Comparison of ENCODE assay signal across 23 cellular contexts in genomic region chr21:38894899-38895298, GRCh38.
DNase-seq lines count a peak whose midpoint lies in the region; ATAC-seq and TF ChIP-seq lines count a peak whose summit lies in the region.
"Had no signal": no experiment of that assay in that cellular context is flagged by ENCODE, and none has a peak within 500 bp of the region (broad histone marks: within the 10 kb centered on the region; RNA-seq: fewer than 3 reads in every experiment).

No MANE protein-coding gene starts in this region.

- POLR2A ChIA-PET in naive thymus-derived CD8-positive, alpha-beta T cell (lab: Charles Lee): no interaction called here

- no peaks in the 10 kb centered on the region for H3K36me3 ChIP-seq in DND-41 (ENCODE audit: insufficient read depth, low read length)
- peaks cover 3% of the 10 kb centered on the region; the same call in 1 of the 2 replicates for H3K36me3 ChIP-seq in OCI-LY1 (ENCODE audit: insufficient read depth, low read length)
- H3K36me3 ChIP-seq in neuronal stem cell (replicated peaks in 1 of 2; ENCODE audit: control insufficient read depth in 2 of 2, insufficient read depth in 2 of 2, low read length in 2 of 2): no peaks in the 10 kb centered on the region
- H3K36me3 ChIP-seq: BE2C; BLaER1 treated with 17β-estradiol and CSF1 and Interleukin-3, amounts not matched to agents 10 nM and 100 nM; HAP-1 had no signal

- H3K9me3 Mint-ChIP-seq in naive thymus-derived CD8-positive, alpha-beta T cell: peaks cover 0 to 6% (median 0%) of the 10 kb centered on the region in 9 donors
- H3K9me3 Mint-ChIP-seq: CD4-positive, alpha-beta T cell; HFFc6 had no signal

- H2AFZ ChIP-seq in DND-41 (ENCODE audit: low read depth, low read length) (peak overlapping the region; percentile 46; the same call in 1 of the 2 replicates), OCI-LY1 (ENCODE audit: low read length) (0 out of 2 replicates have a peak overlapping the region, but pooled peaks have one; percentile 44), neuronal stem cell (ENCODE audit: low read length) (no peak overlapping the region)

- H2BK15ac ChIP-seq in neuronal stem cell (ENCODE audit: low read length): no peak overlapping the region

- no peaks in the 10 kb centered on the region for H3K79me1 ChIP-seq in neuronal stem cell (ENCODE audit: low read depth, low read length)

- H3K4me1 Mint-ChIP-seq in naive thymus-derived CD8-positive, alpha-beta T cell: no peaks in the 10 kb centered on the region
- H3K4me1 Mint-ChIP-seq: CD8-positive, alpha-beta memory T cell had no signal

- no peak overlapping the region for H3K9ac ChIP-seq in DND-41 (ENCODE audit: low read depth, low read length)
- no peak overlapping the region for H3K9ac ChIP-seq in OCI-LY1 (ENCODE audit: low read length)
- no peak overlapping the region for H3K9ac ChIP-seq in neuronal stem cell (ENCODE audit: low read depth, low read length, poor library complexity)
- H3K9ac ChIP-seq: BLaER1 treated with 17β-estradiol and CSF1 and Interleukin-3, amounts not matched to agents 10 nM and 100 nM had no signal

- no CpG with 5 or more reads among the region's 3 CpGs for WGBS in neuronal stem cell (ENCODE audit: extremely low coverage in 2 of 2, insufficient read length in 2 of 2, insufficient replicate concordance in 1 of 2), 2 donors

- H3K4me3 ChIP-seq in DND-41 (ENCODE audit: low read depth in 1 of 2, low read length in 2 of 2): no peak overlapping the region
- no peak overlapping the region for H3K4me3 ChIP-seq in OCI-LY1 (ENCODE audit: low read depth, low read length, poor library complexity, severe bottlenecking)
- H3K4me3 ChIP-seq in neuronal stem cell (ENCODE audit: low read length in 2 of 2): peak overlapping the region in 1 of 2 donors; percentile 44
- H3K4me3 ChIP-seq: A549; BLaER1 treated with 17β-estradiol and CSF1 and Interleukin-3, amounts not matched to agents 10 nM and 100 nM; HAP-1 had no signal

- no peak overlapping the region for H3K4ac ChIP-seq in neuronal stem cell (ENCODE audit: low read length)

- H3K27me3 Mint-ChIP-seq in naive thymus-derived CD8-positive, alpha-beta T cell: peaks cover under 1 to 11% (median 7%) of the 10 kb centered on the region in 5 donors

- no peak overlapping the region for H2BK120ac ChIP-seq in neuronal stem cell (ENCODE audit: low read depth, low read length)

- no peaks in the 10 kb centered on the region for H3K9me2 ChIP-seq in OCI-LY1 (ENCODE audit: low read depth, low read length)

- H3K79me2 ChIP-seq in DND-41 (ENCODE audit: insufficient read depth, low read length) (no peaks in the 10 kb centered on the region), OCI-LY1 (ENCODE audit: insufficient read depth, low read length) (no peaks in the 10 kb centered on the region)

- peaks cover 0 to 4% (median 0%) of the 10 kb centered on the region in 3 donors for H3K36me3 Mint-ChIP-seq in naive thymus-derived CD8-positive, alpha-beta T cell
- H3K36me3 Mint-ChIP-seq: CD14-positive monocyte had no signal

- no peaks in the 10 kb centered on the region for H3F3A ChIP-seq in OCI-LY1 (ENCODE audit: insufficient read depth, low read length)

- no peak overlapping the region for H3K4me3 Mint-ChIP-seq in naive thymus-derived CD8-positive, alpha-beta T cell
- H3K4me3 Mint-ChIP-seq: CD14-positive monocyte; CD4-positive, alpha-beta T cell; HFFc6 had no signal

- no peak overlapping the region for H2AK5ac ChIP-seq in neuronal stem cell (ENCODE audit: low read depth, low read length)

- H3K14ac ChIP-seq in neuronal stem cell (ENCODE audit: low read length): no peak overlapping the region

- peak overlapping the region; percentile 44 for H3K23ac ChIP-seq in neuronal stem cell (ENCODE audit: low read depth, low read length, poor library complexity)

- no peak overlapping the region for H2BK12ac ChIP-seq in neuronal stem cell (ENCODE audit: low read length)

- H3K27me3 ChIP-seq in DND-41 (ENCODE audit: insufficient read depth, low read length, poor library complexity) (no peaks in the 10 kb centered on the region), OCI-LY1 (ENCODE audit: insufficient read depth, low read length) (no peaks in the 10 kb centered on the region), neuronal stem cell (ENCODE audit: control insufficient read depth in 3 of 3, insufficient read depth in 3 of 3, low read depth in 1 of 3, low read length in 3 of 3) (no peaks in the 10 kb centered on the region)
- H3K27me3 ChIP-seq: BE2C; BLaER1 treated with 17β-estradiol and CSF1 and Interleukin-3, amounts not matched to agents 10 nM and 100 nM had no signal

- H4K91ac ChIP-seq in neuronal stem cell (ENCODE audit: low read depth, low read length, poor library complexity): no peak overlapping the region

- H3K9me3 ChIP-seq in DND-41 (ENCODE audit: insufficient read depth, low read length, severe bottlenecking): peaks cover 3% of the 10 kb centered on the region
- no peaks in the 10 kb centered on the region for H3K9me3 ChIP-seq in OCI-LY1 (ENCODE audit: low read length)
- H3K9me3 ChIP-seq in neuronal stem cell (replicated peaks in 1 of 2; ENCODE audit: control insufficient read depth in 2 of 2, insufficient read depth in 1 of 2, low read depth in 1 of 2, low read length in 2 of 2): no peaks in the 10 kb centered on the region
- H3K9me3 ChIP-seq: A549, BE2C, HAP-1 had no signal

- H3K4me2 ChIP-seq in DND-41 (ENCODE audit: insufficient read depth, low read length) (no peak overlapping the region), OCI-LY1 (ENCODE audit: low read length) (no peak overlapping the region), neuronal stem cell (ENCODE audit: insufficient read depth, low read length, poor library complexity, severe bottlenecking) (no peak overlapping the region)
- H3K4me2 ChIP-seq: A549; BLaER1 treated with 17β-estradiol and CSF1 and Interleukin-3, amounts not matched to agents 10 nM and 100 nM had no signal

- no peak overlapping the region for H3K27ac Mint-ChIP-seq in naive thymus-derived CD8-positive, alpha-beta T cell
- H3K27ac Mint-ChIP-seq: CD4-positive, alpha-beta T cell; CD8-positive, alpha-beta memory T cell; HFFc6 had no signal

- ATAC-seq in DND-41 (ENCODE audit: insufficient read depth, low read depth) (no peak), left lobe of liver (no peak), HG02840 (IDR thresholded peaks at IDR 0.05; ENCODE audit: low FRiP score, unreplicated experiment) (no peak)
- no peak for ATAC-seq in naive thymus-derived CD8-positive, alpha-beta T cell
- ATAC-seq: A549 had no signal

- DNase-seq in DND-41 (no peak), myocyte (ENCODE audit: low read depth) (peak; percentile 75), neuronal stem cell (ENCODE audit: low spot score) (no peak), left lobe of liver (ENCODE audit: low spot score) (no peak), HT-29 (ENCODE audit: low spot score) (no peak)
- DNase-seq in naive thymus-derived CD8-positive, alpha-beta T cell: no peak
- DNase-seq: 8988T; ACHN; AML-193; BE2C; Calu3; CD4-positive, alpha-beta T cell; CD8-positive, alpha-beta memory T cell; DMS53; DMS79 treated with DMSO at 0.1 percent for 48 hours; GOT3; HFFc6 had no signal

- no peak overlapping the region for H2BK5ac ChIP-seq in neuronal stem cell (ENCODE audit: low read length)

- 0 out of 2 replicates have a peak overlapping the region, but pooled peaks have one; percentile 4 for H3K27ac ChIP-seq in DND-41 (ENCODE audit: low read length)
- H3K27ac ChIP-seq in OCI-LY1 (ENCODE audit: low read depth, low read length, poor library complexity, severe bottlenecking): no peak overlapping the region
- H3K27ac ChIP-seq in neuronal stem cell (replicated peaks; ENCODE audit: low read length): no peak overlapping the region
- H3K27ac ChIP-seq: A549; BLaER1 treated with 17β-estradiol and CSF1 and Interleukin-3, amounts not matched to agents 10 nM and 100 nM had no signal

- no peaks in the 10 kb centered on the region for H4K20me1 ChIP-seq in DND-41 (ENCODE audit: insufficient read depth, low read length)
- no peaks in the 10 kb centered on the region for H4K20me1 ChIP-seq in OCI-LY1 (ENCODE audit: insufficient read depth, low read length)
- H4K20me1 ChIP-seq: BLaER1 treated with 17β-estradiol and CSF1 and Interleukin-3, amounts not matched to agents 10 nM and 100 nM had no signal

- H4K8ac ChIP-seq in neuronal stem cell (ENCODE audit: low read depth, low read length): peak overlapping the region; percentile 43

- TF ChIP-seq CTCF in DND-41 (IDR thresholded peaks at IDR 0.05; ENCODE audit: borderline replicate concordance, extremely low read depth, low read length, poor library complexity, severe bottlenecking) (no peak), OCI-LY1 (IDR thresholded peaks at IDR 0.05; ENCODE audit: low read length) (no peak)

- H3K18ac ChIP-seq in neuronal stem cell (ENCODE audit: low read length): peak overlapping the region; percentile 38

- H3K4me1 ChIP-seq in DND-41 (ENCODE audit: insufficient read depth, low read length) (peaks cover 8% of the 10 kb centered on the region; the same call in 1 of the 2 replicates), OCI-LY1 (ENCODE audit: insufficient read depth, low read length, severe bottlenecking) (peaks cover 40% of the 10 kb centered on the region), neuronal stem cell (ENCODE audit: control insufficient read depth in 2 of 2, insufficient read depth in 1 of 2, low read depth in 1 of 2, low read length in 2 of 2) (no peaks in the 10 kb centered on the region)
- H3K4me1 ChIP-seq: A549, BE2C, HAP-1 had no signal
